In the genomic region with DNA sequence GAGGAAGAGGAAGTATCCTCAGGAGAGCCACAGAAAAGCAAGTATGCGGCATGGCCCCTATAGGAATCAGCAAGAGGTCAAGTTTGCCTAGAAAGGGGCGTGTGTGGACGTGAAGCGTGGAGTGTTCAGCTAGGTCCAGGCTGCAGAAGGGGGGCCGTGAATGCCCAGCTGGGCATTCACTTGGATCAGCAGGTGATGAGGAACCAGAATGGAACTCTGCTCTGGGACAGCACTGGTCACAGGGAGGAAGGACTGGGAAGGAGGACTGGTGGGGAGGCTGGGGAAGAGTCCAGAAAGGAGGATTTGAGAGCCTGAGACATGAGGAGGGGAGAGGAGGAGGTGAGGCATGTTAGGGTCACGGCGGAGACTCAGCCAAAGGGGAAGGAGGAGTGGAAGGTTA, we compare ENCODE assay signal across 25 cellular contexts. TPM values are rescaled to one million over a fixed set of nuclear protein-coding genes. Genes with fewer than 3 reads are reported as not detected.
DNase-seq lines count a peak whose midpoint lies in the region; ATAC-seq, FAIRE-seq and TF ChIP-seq lines count a peak whose summit lies in the region.
"Had no signal": no experiment of that assay in that cellular context is flagged by ENCODE, and none has a peak within 500 bp of the region (broad histone marks: within the 10 kb centered on the region; RNA-seq: fewer than 3 reads in every experiment).

No MANE protein-coding gene starts in this region.

- ATAC-seq in activated CD4-positive, alpha-beta T cell treated with anti-CD3 and anti-CD28 coated beads for 36 hours = no peak
- no peak for ATAC-seq in activated T-helper 17 cell treated with anti-CD3 and anti-CD28 coated beads, Interleukin-2, amount 50 U/mL, for 72 hours (replicated peaks)
- ATAC-seq in naive thymus-derived CD4-positive, alpha-beta T cell = no peak
- ATAC-seq in left lung (no peak), GM21723 (IDR thresholded peaks at IDR 0.05; ENCODE audit: unreplicated experiment) (no peak)

- no peak overlapping the region for H3K4me3 Mint-ChIP-seq in activated CD4-positive, alpha-beta T cell treated with anti-CD3 and anti-CD28 coated beads for 36 hours
- H3K4me3 Mint-ChIP-seq in activated T-helper 17 cell treated with anti-CD3 and anti-CD28 coated beads, Interleukin-2, amount 50 U/mL, for 72 hours = peak overlapping the region; percentile 6
- peak overlapping the region in 1 of 10 donors; percentile 43 for H3K4me3 Mint-ChIP-seq in naive thymus-derived CD4-positive, alpha-beta T cell

- H3K27me3 Mint-ChIP-seq in activated CD4-positive, alpha-beta T cell treated with anti-CD3 and anti-CD28 coated beads for 36 hours = no peaks in the 10 kb centered on the region
- no peaks in the 10 kb centered on the region for H3K27me3 Mint-ChIP-seq in activated T-helper 17 cell treated with anti-CD3 and anti-CD28 coated beads, Interleukin-2, amount 50 U/mL, for 72 hours
- H3K27me3 Mint-ChIP-seq in naive thymus-derived CD4-positive, alpha-beta T cell = no peaks in the 10 kb centered on the region

- POLR2A ChIA-PET in activated CD4-positive, alpha-beta T cell treated with anti-CD3 and anti-CD28 coated beads for 36 hours (lab: Charles Lee) = no interaction called here
- POLR2A ChIA-PET in naive thymus-derived CD4-positive, alpha-beta T cell (lab: Charles Lee) = interaction anchor here (1.6 kb wide), 1 partner anchor 11 kb away, joined by 5 read pairs; no protein-coding TSS in a partner anchor

- FAIRE-seq in GM12891 (lab: Jason Lieb, UNC) = no peak
- FAIRE-seq: TTC549 had no signal

- H3K36me3 Mint-ChIP-seq in activated CD4-positive, alpha-beta T cell treated with anti-CD3 and anti-CD28 coated beads for 36 hours (ENCODE audit: low read depth) = peaks cover 87% of the 10 kb centered on the region
- H3K36me3 Mint-ChIP-seq in activated T-helper 17 cell treated with anti-CD3 and anti-CD28 coated beads, Interleukin-2, amount 50 U/mL, for 72 hours (ENCODE audit: low read depth) = no peaks in the 10 kb centered on the region
- peaks cover 31 to 80% (median 68%) of the 10 kb centered on the region in 5 donors for H3K36me3 Mint-ChIP-seq in naive thymus-derived CD4-positive, alpha-beta T cell

- H3K4me3 ChIP-seq in naive thymus-derived CD4-positive, alpha-beta T cell (ENCODE audit: low read length) = no peak overlapping the region
- H3K4me3 ChIP-seq in thyroid gland (replicated peaks in 1 of 3) (no peak overlapping the region), left lung (no peak overlapping the region)
- H3K4me3 ChIP-seq: adrenal gland, smooth muscle cell, tibial nerve had no signal

- no peaks in the 10 kb centered on the region for H3K9me3 ChIP-seq in naive thymus-derived CD4-positive, alpha-beta T cell (ENCODE audit: control insufficient read depth in 2 of 3, low read length in 3 of 3)
- no peaks in the 10 kb centered on the region for H3K9me3 ChIP-seq in thyroid gland
- no peaks in the 10 kb centered on the region for H3K9me3 ChIP-seq in left lung
- H3K9me3 ChIP-seq: adrenal gland, Caco-2, tibial nerve had no signal

- DNase-seq in activated CD4-positive, alpha-beta T cell treated with anti-CD3 and anti-CD28 coated beads for 36 hours = no peak
- DNase-seq in activated CD4-positive, alpha-beta T cell treated with anti-CD3 and anti-CD28 coated beads, Interleukin-2, amount 50 U/mL, for 48 hours = no peak
- DNase-seq in GM12891 (ENCODE audit: insufficient read length, low spot score) = no peak
- DNase-seq in naive thymus-derived CD4-positive, alpha-beta T cell = no peak
- no peak for DNase-seq in thyroid gland
- DNase-seq in left lung = no peak
- DNase-seq: activated CD4-positive, alpha-beta T cell treated with anti-CD3 and anti-CD28 coated beads, Interleukin-2, amount 50 U/mL, for 1 hour; adrenal gland; AML-193; Caco-2; cortex of kidney; DND-41; GOT3; kidney glomerular epithelial cell; mammary epithelial cell; NCI-H1092; NCI-H2029; NCI-H226; NCI-H82; stimulated activated naive CD4-positive, alpha-beta T cell had no signal

- peaks cover 69 to 95% (median 71%) of the 10 kb centered on the region in 3 experiments for H3K36me3 ChIP-seq in naive thymus-derived CD4-positive, alpha-beta T cell (ENCODE audit: control insufficient read depth in 2 of 3, insufficient read depth in 3 of 3, low read length in 3 of 3)
- H3K36me3 ChIP-seq in thyroid gland (peaks cover 67 to 74% of the 10 kb centered on the region in 2 donors), left lung (peaks cover 0 to 100% of the 10 kb centered on the region in 2 donors)

- H3K4me1 Mint-ChIP-seq in activated CD4-positive, alpha-beta T cell treated with anti-CD3 and anti-CD28 coated beads for 36 hours = peaks cover 34% of the 10 kb centered on the region
- peaks cover 24% of the 10 kb centered on the region for H3K4me1 Mint-ChIP-seq in activated T-helper 17 cell treated with anti-CD3 and anti-CD28 coated beads, Interleukin-2, amount 50 U/mL, for 72 hours
- peaks cover 21 to 72% (median 39%) of the 10 kb centered on the region in 7 donors for H3K4me1 Mint-ChIP-seq in naive thymus-derived CD4-positive, alpha-beta T cell

- no peaks in the 10 kb centered on the region for H3K27me3 ChIP-seq in naive thymus-derived CD4-positive, alpha-beta T cell (ENCODE audit: control insufficient read depth in 2 of 2, insufficient read depth in 2 of 2, low read length in 2 of 2)
- no peaks in the 10 kb centered on the region for H3K27me3 ChIP-seq in thyroid gland
- no peaks in the 10 kb centered on the region for H3K27me3 ChIP-seq in left lung
- H3K27me3 ChIP-seq: adrenal gland, tibial nerve had no signal

- intact Hi-C loops in activated CD4-positive, alpha-beta T cell treated with anti-CD3 and anti-CD28 coated beads for 36 hours (cut with DNase I, micrococcal nuclease) = no loop called here
- intact Hi-C loops in naive thymus-derived CD4-positive, alpha-beta T cell (cut with micrococcal nuclease) = no loop called here
- intact Hi-C loops in thyroid gland (cut with DNase I) (no loop called here), left lung (cut with DNase I) (no loop called here)

- peaks cover 16% of the 10 kb centered on the region for H3K9me3 Mint-ChIP-seq in activated CD4-positive, alpha-beta T cell treated with anti-CD3 and anti-CD28 coated beads for 36 hours (ENCODE audit: low read depth)
- peaks cover 4% of the 10 kb centered on the region for H3K9me3 Mint-ChIP-seq in activated T-helper 17 cell treated with anti-CD3 and anti-CD28 coated beads, Interleukin-2, amount 50 U/mL, for 72 hours
- no peaks in the 10 kb centered on the region for H3K9me3 Mint-ChIP-seq in naive thymus-derived CD4-positive, alpha-beta T cell

- CTCF ChIA-PET in activated CD4-positive, alpha-beta T cell treated with anti-CD3 and anti-CD28 coated beads for 36 hours (lab: Charles Lee) = interaction anchor here (0.9 to 1.2 kb wide), 2 partner anchors 11 to 24 kb away, joined by 3 read pairs; no protein-coding TSS in a partner anchor
- CTCF ChIA-PET in naive thymus-derived CD4-positive, alpha-beta T cell (lab: Charles Lee) = interaction anchor here (0.8 to 0.9 kb wide), 2 partner anchors 25 to 34 kb away, joined by 3 read pairs; no protein-coding TSS in a partner anchor

- H3K27ac Mint-ChIP-seq in activated CD4-positive, alpha-beta T cell treated with anti-CD3 and anti-CD28 coated beads for 36 hours = peak overlapping the region; percentile 28
- peak overlapping the region; percentile 93 for H3K27ac Mint-ChIP-seq in activated T-helper 17 cell treated with anti-CD3 and anti-CD28 coated beads, Interleukin-2, amount 50 U/mL, for 72 hours
- peak overlapping the region; percentile 5 to 86 (median 75) for H3K27ac Mint-ChIP-seq in naive thymus-derived CD4-positive, alpha-beta T cell

- TF ChIP-seq CTCF in thyroid gland (IDR thresholded peaks at IDR 0.05) (no peak), left lung (IDR thresholded peaks at IDR 0.05) (no peak)

- H3K27ac ChIP-seq in naive thymus-derived CD4-positive, alpha-beta T cell (ENCODE audit: low read depth, low read length) = peak overlapping the region; percentile 3
- H3K27ac ChIP-seq in thyroid gland = no peak overlapping the region
- no peak overlapping the region for H3K27ac ChIP-seq in left lung
- H3K27ac ChIP-seq: adrenal gland, tibial nerve had no signal

- 86 to 97% methylated on average over 7 of the region's 7 CpGs for WGBS in thyroid gland, 2 donors

- TF ChIP-seq POLR2A in GM12891 (IDR thresholded peaks at IDR 0.05; ENCODE audit: low read depth, low read length) (peak; percentile 72; the same call in 1 of the 2 replicates), thyroid gland (IDR thresholded peaks at IDR 0.05) (no peak)

- peaks cover 0 to 7% of the 10 kb centered on the region in 2 donors for H3K4me1 ChIP-seq in naive thymus-derived CD4-positive, alpha-beta T cell (ENCODE audit: control insufficient read depth in 2 of 2, insufficient read depth in 2 of 2, low read length in 2 of 2)
- H3K4me1 ChIP-seq in thyroid gland = no peaks in the 10 kb centered on the region
- peaks cover 0 to 7% of the 10 kb centered on the region in 2 donors for H3K4me1 ChIP-seq in left lung
- H3K4me1 ChIP-seq: adrenal gland, tibial nerve had no signal

TF ChIP-seq in GM12891, 5 proteins besides CTCF, POLR2A, EP300 and RAD21:
- TF ChIP-seq POU2F2 (IDR thresholded peaks at IDR 0.05; ENCODE audit: low read depth, low read length) (0 out of 2 replicates have a peak, but pooled peaks have one; percentile 19), POLR2AphosphoS5 (IDR thresholded peaks at IDR 0.05; ENCODE audit: low read depth, low read length) (peak; percentile 14; the same call in 1 of the 2 replicates), PAX5 (IDR thresholded peaks at IDR 0.05; ENCODE audit: insufficient read depth, low read length, severe bottlenecking) (no peak)
TF ChIP-seq in GM12891: peak in this region for 2.

RNA-seq across cellular contexts. Expression of a gene that starts 19.8 kb away (rescaled TPM):
- total RNA-seq in activated CD4-positive, alpha-beta T cell treated with anti-CD3 and anti-CD28 coated beads for 36 hours = 100 to 1,000 TPM; 317 to 343 TPM
- polyA plus RNA-seq in GM12891 (2012; ENCODE audit: low read depth, missing spikeins) = 320 TPM
- total RNA-seq in activated T-helper 17 cell treated with anti-CD3 and anti-CD28 coated beads, Interleukin-2, amount 50 U/mL, for 72 hours = 100 to 1,000 TPM; 163 to 363 TPM
- total RNA-seq in naive thymus-derived CD4-positive, alpha-beta T cell = 1,000 to 10,000 TPM in 1 of 5 experiments, 10 to 100 TPM in 4; 74.1 to 1,177 (median 89.6) TPM
- 100 to 1,000 TPM; 221 to 244 TPM for polyA plus RNA-seq in naive thymus-derived CD4-positive, alpha-beta T cell
- 10 to 100 TPM; 38.0 to 87.7 (median 61.3) TPM for total RNA-seq in thyroid gland
- total RNA-seq in left lung = 100 to 1,000 TPM; 118 to 144 TPM

Comparison
In these comparisons a context has a peak if more than half of its experiments do, and no peak if none do; other contexts are left out.
1. H3K27ac Mint-ChIP-seq: peak in every context shown above with its lines; median percentile 93 in activated T-helper 17 cell treated with anti-CD3 and anti-CD28 coated beads, Interleukin-2, amount 50 U/mL, for 72 hours; 75 in naive thymus-derived CD4-positive, alpha-beta T cell; 28 in activated CD4-positive, alpha-beta T cell treated with anti-CD3 and anti-CD28 coated beads for 36 hours.